In the genomic region with DNA sequence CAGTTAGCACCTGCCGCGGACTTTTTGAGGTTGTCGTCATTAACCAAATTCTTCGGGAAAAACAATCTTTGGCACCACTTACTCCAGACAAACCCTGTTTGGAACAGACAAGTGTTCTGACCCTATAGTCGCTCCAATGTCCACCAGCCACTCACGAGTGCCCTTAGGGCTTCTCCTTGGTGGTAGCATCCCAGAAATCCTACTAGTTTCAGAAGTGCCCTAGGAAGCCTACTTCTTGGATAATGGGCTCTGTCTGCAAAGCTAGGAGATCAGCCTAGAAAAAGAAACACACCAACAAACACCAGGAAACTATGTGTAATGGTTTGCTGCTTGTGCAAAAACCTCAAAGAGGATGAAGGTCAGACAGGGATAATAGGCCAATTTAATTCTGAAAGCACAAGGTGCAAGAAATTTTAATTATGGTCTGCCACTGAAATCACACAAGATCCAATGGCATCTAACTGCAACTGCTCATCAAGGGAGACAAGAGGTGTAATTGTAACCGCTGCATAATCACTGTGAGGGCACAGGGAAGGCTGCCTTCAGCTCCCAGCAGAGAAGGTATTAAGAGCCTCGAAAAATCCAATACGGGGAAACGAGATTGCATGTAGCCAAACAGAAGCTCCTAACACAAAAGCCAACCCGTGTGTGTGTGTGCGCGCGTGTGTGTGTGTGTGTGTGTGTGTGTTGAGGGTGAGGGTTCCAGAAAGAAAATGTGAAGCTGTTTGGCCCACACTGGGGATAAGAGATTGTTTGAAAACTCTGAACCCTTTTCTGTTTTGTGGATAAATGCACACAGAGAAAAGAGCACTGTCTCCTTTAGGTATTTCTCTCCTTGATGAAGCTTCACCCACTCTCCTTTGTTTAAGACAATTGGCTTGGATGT, we compare ENCODE assay signal across 8 cellular contexts. TPM values are rescaled to one million over a fixed set of nuclear protein-coding genes. Genes with fewer than 3 reads are reported as not detected.
A peak's percentile ranks its signal among the peaks of the same experiment; 100 is the strongest.
DNase-seq lines count a peak whose midpoint lies in the region; ATAC-seq, FAIRE-seq and TF ChIP-seq lines count a peak whose summit lies in the region.

No MANE protein-coding gene starts in this region.

- no peaks in the 10 kb centered on the region for H3K9me3 ChIP-seq in Peyer's patch
- no peaks in the 10 kb centered on the region for H3K9me3 ChIP-seq in gastroesophageal sphincter
- no peaks in the 10 kb centered on the region for H3K9me3 ChIP-seq in pancreas

- no peaks in the 10 kb centered on the region for H3K27me3 ChIP-seq in Peyer's patch
- no peaks in the 10 kb centered on the region for H3K27me3 ChIP-seq in gastroesophageal sphincter
- no peaks in the 10 kb centered on the region for H3K27me3 ChIP-seq in pancreas

- H3K27ac ChIP-seq in Peyer's patch (peak overlapping the region; percentile 30 to 85 (median 68)), gastroesophageal sphincter (peak overlapping the region; percentile 95 to 97 (median 96)), pancreas (peak overlapping the region; percentile 78 to 90 (median 80))

- no peak for ATAC-seq in gastroesophageal sphincter
- ATAC-seq in pancreas: peak; percentile 13 to 26 (median 18)
- no peak for ATAC-seq in GM21619 (IDR thresholded peaks at IDR 0.05; ENCODE audit: unreplicated experiment)
- no peak for ATAC-seq in HG03095 (IDR thresholded peaks at IDR 0.05; ENCODE audit: unreplicated experiment)

- DNase-seq in GM12865 (ENCODE audit: low read depth) (peak; percentile 12), Peyer's patch (no peak), pancreas (peak in 1 of 6 donors; percentile 36), GM12891 (ENCODE audit: insufficient read length, low spot score) (no peak), D341Med (ENCODE audit: low spot score) (no peak)

- TF ChIP-seq CTCF in GM12865 (IDR thresholded peaks at IDR 0.05; ENCODE audit: insufficient read depth, low read depth, low read length, missing control alignments) (no peak), Peyer's patch (IDR thresholded peaks at IDR 0.05) (no peak), gastroesophageal sphincter (IDR thresholded peaks at IDR 0.05) (no peak), pancreas (IDR thresholded peaks at IDR 0.05) (no peak)

- H3K4me1 ChIP-seq in Peyer's patch (peaks cover 0 to 12% (median 0%) of the 10 kb centered on the region in 4 donors), gastroesophageal sphincter (peaks cover 3 to 60% (median 12%) of the 10 kb centered on the region in 3 donors), pancreas (peaks cover 5 to 32% (median 19%) of the 10 kb centered on the region in 3 donors)

- no peak for TF ChIP-seq POLR2A in Peyer's patch (IDR thresholded peaks at IDR 0.05)
- no peak for TF ChIP-seq POLR2A in gastroesophageal sphincter (IDR thresholded peaks at IDR 0.05)
- no peak for TF ChIP-seq POLR2A in GM12891 (IDR thresholded peaks at IDR 0.05; ENCODE audit: low read depth, low read length)

- 14 to 17% methylated on average over 8 to 14 of the region's 14 CpGs for WGBS in gastroesophageal sphincter (ENCODE audit: low coverage in 1 of 2), 2 donors
- WGBS in pancreas, 2 donors: 9 to 11% methylated on average over 14 of the region's 14 CpGs

- H3K4me3 ChIP-seq in GM12865 (ENCODE audit: low read depth, low read length) (no peak overlapping the region), Peyer's patch (peak overlapping the region in 3 of 4 donors; percentile 48 to 84 (median 70)), gastroesophageal sphincter (peak overlapping the region; percentile 73 to 83), pancreas (peak overlapping the region; percentile 35 to 74 (median 59))

- FAIRE-seq in pancreas (lab: Jason Lieb, UNC) (no peak), GM12891 (lab: Jason Lieb, UNC) (no peak)

- no peaks in the 10 kb centered on the region for H3K36me3 ChIP-seq in Peyer's patch
- H3K36me3 ChIP-seq in gastroesophageal sphincter: no peaks in the 10 kb centered on the region
- no peaks in the 10 kb centered on the region for H3K36me3 ChIP-seq in pancreas

- no peak for TF ChIP-seq EP300 in gastroesophageal sphincter (IDR thresholded peaks at IDR 0.05)

- intact Hi-C loops in pancreas (cut with DNase I): loop anchor here in 1 of 3 donors (10.0 kb wide), 2 partner anchors 75 to 95 kb away; no protein-coding TSS in a partner anchor

TF ChIP-seq in GM12891, 5 proteins besides CTCF, POLR2A, EP300 and RAD21:
- no peak for TF ChIP-seq SPI1 (IDR thresholded peaks at IDR 0.05; ENCODE audit: low read depth, low read length)
- no peak for TF ChIP-seq POLR2AphosphoS5 (IDR thresholded peaks at IDR 0.05; ENCODE audit: low read depth, low read length)
- no peak for TF ChIP-seq PAX5 (IDR thresholded peaks at IDR 0.05; ENCODE audit: insufficient read depth, low read length, severe bottlenecking)
- no peak for TF ChIP-seq TAF1 (IDR thresholded peaks at IDR 0.05; ENCODE audit: low read depth, low read length)
- TF ChIP-seq POU2F2 (IDR thresholded peaks at IDR 0.05; ENCODE audit: low read depth, low read length): no peak

RNA-seq across cellular contexts. Expression of gene WLS, which starts 2.2 kb away (rescaled TPM):
- total RNA-seq in Peyer's patch: 100 to 1,000 TPM in 1 of 4 donors, 10 to 100 TPM in 3; 46.1 to 140 (median 73.8) TPM
- 100 to 1,000 TPM; 120 to 280 (median 263) TPM for total RNA-seq in gastroesophageal sphincter
- total RNA-seq in pancreas: 100 to 1,000 TPM in 1 of 6 donors, 10 to 100 TPM in 5; 58.3 to 121 (median 77.8) TPM
- 10 to 100 TPM; 32.5 to 42.5 TPM for polyA plus RNA-seq in pancreas
- 0.09 TPM for polyA plus RNA-seq in GM12891 (2012; ENCODE audit: low read depth, missing spikeins)

Comparison
In these comparisons a context has a peak if more than half of its experiments do, and no peak if none do; other contexts are left out.
1. ATAC-seq: peak in pancreas (4 of 4); none in gastroesophageal sphincter (single experiment), GM21619 (single experiment) and HG03095 (single experiment).
2. Peak in every context shown above with its lines, with median percentiles within 50 percentile points of each other: H3K27ac ChIP-seq.